In genomic region chr7:35908305-35909223, GRCh38 we compare ENCODE assay signal across 18 cellular contexts.
DNase-seq lines count a peak whose midpoint lies in the region; ATAC-seq, FAIRE-seq and TF ChIP-seq lines count a peak whose summit lies in the region.
"Had no signal": no experiment of that assay in that cellular context is flagged by ENCODE, and none has a peak within 500 bp of the region (broad histone marks: within the 10 kb centered on the region; RNA-seq: fewer than 3 reads in every experiment).

No MANE protein-coding gene starts in this region.

- 46 to 47% methylated on average over 11 of the region's 11 CpGs for WGBS in thyroid gland, 2 donors

- intact Hi-C loops in Right ventricle myocardium inferior (cut with DNase I) = loop anchor here (5.0 kb wide), 1 partner anchor 106 kb away; the partner anchor contains the start of gene SEPTIN7
- intact Hi-C loops in thyroid gland (cut with DNase I) = loop anchor here (5.0 to 10.0 kb wide), 2 partner anchors 104 to 196 kb away; partner anchors contain the start of gene SEPTIN7

- peaks cover 13% of the 10 kb centered on the region for H3K36me3 ChIP-seq in right atrium auricular region
- peaks cover 0 to 4% of the 10 kb centered on the region in 2 donors for H3K36me3 ChIP-seq in thyroid gland

- no peak overlapping the region for H3K4me3 ChIP-seq in right atrium auricular region
- no peak overlapping the region for H3K4me3 ChIP-seq in thyroid gland (replicated peaks in 1 of 3)
- H3K4me3 ChIP-seq: gastrocnemius medialis, mucosa of descending colon, tibial artery had no signal

- no peak overlapping the region for H3K27ac ChIP-seq in right atrium auricular region
- H3K27ac ChIP-seq in thyroid gland = no peak overlapping the region
- H3K27ac ChIP-seq: gastrocnemius medialis, tibial artery had no signal

- H3K4me1 ChIP-seq in right atrium auricular region (peaks cover 0 to 10% of the 10 kb centered on the region in 2 donors), thyroid gland (peaks cover 0 to 6% of the 10 kb centered on the region in 2 donors)

- H3K9me3 ChIP-seq in right atrium auricular region (no peaks in the 10 kb centered on the region), thyroid gland (no peaks in the 10 kb centered on the region)
- H3K9me3 ChIP-seq: gastrocnemius medialis, mucosa of descending colon, tibial artery had no signal

- no peak for TF ChIP-seq POLR2A in thyroid gland (IDR thresholded peaks at IDR 0.05)

- peak; percentile 69 for ATAC-seq in Right ventricle myocardium inferior
- ATAC-seq: gastrocnemius medialis, mucosa of descending colon, SK-N-SH treated with all-trans-retinoic acid at 6 μM for 48 hours had no signal

- H3K27me3 ChIP-seq in right atrium auricular region (no peaks in the 10 kb centered on the region), thyroid gland (no peaks in the 10 kb centered on the region)
- H3K27me3 ChIP-seq: gastrocnemius medialis, tibial artery had no signal

- FAIRE-seq in frontal cortex (lab: Jason Lieb, UNC) = no peak
- FAIRE-seq: GM18507, keratinocyte, TTC549 had no signal

- DNase-seq in Right ventricle myocardium inferior (ENCODE audit: missing footprints) (no peak), right atrium auricular region (ENCODE audit: low spot score) (no peak), cerebellum (ENCODE audit: low spot score) (peak; percentile 14), midbrain (lab: John Stamatoyannopoulos, UW) (peak; percentile 75), thyroid gland (peak; percentile 22), NCI-H1417 treated with DMSO at 0.1 percent for 48 hours (lab: John Stamatoyannopoulos, UW) (no peak), frontal cortex (ENCODE audit: low spot score in 2 of 2) (no peak)
- no peak for DNase-seq in NK-92 treated with Interleukin-12 subunit alpha and Interleukin-12 subunit beta, amount 100 ng/mL, for 24 hours (lab: John Stamatoyannopoulos, UW)
- DNase-seq: activated gamma-delta T cell treated with Interleukin-2 at 50 U/mL for 16 hours, gastrocnemius medialis, mucosa of descending colon, NCI-H1436, NCI-H345, tibial artery had no signal

- no peak for TF ChIP-seq CTCF in right atrium auricular region (IDR thresholded peaks at IDR 0.05)
- no peak for TF ChIP-seq CTCF in thyroid gland (IDR thresholded peaks at IDR 0.05)

Comparison
In these comparisons a context has a peak if more than half of its experiments do, and no peak if none do; other contexts are left out.
1. DNase-seq: peak in cerebellum (single experiment), midbrain (single experiment) and thyroid gland (2 of 2); none in Right ventricle myocardium inferior (single experiment), right atrium auricular region (single experiment), NK-92 treated with Interleukin-12 subunit alpha and Interleukin-12 subunit beta, amount 100 ng/mL, for 24 hours (single experiment), NCI-H1417 treated with DMSO at 0.1 percent for 48 hours (single experiment) and frontal cortex (0 of 2).